In the genomic region with DNA sequence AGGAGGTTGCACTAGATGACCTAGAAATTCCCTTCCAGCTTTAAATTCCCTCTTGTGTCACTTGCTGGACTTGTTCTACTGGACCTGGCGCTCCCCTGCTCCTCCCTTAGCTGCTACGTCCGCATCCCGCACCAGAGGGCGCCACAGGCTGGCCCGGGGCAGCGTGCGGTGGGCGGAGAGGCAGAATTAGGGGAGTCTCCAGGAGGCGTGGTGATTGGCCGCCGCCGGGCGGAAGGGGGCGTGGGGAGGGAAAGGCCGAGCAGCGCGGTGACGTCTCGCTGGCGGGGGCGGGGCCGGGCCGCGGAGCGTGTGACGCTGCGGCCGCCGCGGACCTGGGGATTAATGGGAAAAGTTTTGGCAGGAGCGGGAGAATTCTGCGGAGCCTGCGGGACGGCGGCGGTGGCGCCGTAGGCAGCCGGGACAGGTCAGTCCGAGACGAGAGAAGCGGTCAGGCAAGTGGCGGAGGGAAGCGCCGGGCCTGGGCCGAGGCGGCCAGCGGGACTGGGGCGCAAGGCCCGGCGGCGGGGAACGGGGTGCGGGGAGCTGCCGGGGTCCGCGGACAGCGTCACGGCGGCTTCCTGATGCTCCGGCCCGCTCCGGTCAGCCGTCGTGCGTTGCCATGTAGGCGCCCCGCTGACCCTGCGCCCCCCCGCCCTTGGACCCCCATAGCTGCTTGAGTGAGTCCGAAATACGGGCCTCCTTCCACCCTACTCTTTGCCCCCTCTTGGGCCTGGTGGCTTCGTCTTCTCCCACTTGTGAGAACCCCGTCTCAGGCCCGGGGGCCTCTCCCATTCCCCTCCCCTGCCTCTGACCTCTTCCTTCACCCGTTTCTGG, we compare ENCODE assay signal across 1 cellular context.
TF ChIP-seq lines count a peak whose summit lies in the region.

TSS of gene PPARD (plus strand) at position 301 of the 834 bp plus-strand sequence. CDS start 68,530 bp downstream, outside the sequence.

TF ChIP-seq in HepG2, 621 proteins besides CTCF, POLR2A, EP300 and RAD21 (continued from another document and continues in another):
- TF ChIP-seq, protein P1, sequence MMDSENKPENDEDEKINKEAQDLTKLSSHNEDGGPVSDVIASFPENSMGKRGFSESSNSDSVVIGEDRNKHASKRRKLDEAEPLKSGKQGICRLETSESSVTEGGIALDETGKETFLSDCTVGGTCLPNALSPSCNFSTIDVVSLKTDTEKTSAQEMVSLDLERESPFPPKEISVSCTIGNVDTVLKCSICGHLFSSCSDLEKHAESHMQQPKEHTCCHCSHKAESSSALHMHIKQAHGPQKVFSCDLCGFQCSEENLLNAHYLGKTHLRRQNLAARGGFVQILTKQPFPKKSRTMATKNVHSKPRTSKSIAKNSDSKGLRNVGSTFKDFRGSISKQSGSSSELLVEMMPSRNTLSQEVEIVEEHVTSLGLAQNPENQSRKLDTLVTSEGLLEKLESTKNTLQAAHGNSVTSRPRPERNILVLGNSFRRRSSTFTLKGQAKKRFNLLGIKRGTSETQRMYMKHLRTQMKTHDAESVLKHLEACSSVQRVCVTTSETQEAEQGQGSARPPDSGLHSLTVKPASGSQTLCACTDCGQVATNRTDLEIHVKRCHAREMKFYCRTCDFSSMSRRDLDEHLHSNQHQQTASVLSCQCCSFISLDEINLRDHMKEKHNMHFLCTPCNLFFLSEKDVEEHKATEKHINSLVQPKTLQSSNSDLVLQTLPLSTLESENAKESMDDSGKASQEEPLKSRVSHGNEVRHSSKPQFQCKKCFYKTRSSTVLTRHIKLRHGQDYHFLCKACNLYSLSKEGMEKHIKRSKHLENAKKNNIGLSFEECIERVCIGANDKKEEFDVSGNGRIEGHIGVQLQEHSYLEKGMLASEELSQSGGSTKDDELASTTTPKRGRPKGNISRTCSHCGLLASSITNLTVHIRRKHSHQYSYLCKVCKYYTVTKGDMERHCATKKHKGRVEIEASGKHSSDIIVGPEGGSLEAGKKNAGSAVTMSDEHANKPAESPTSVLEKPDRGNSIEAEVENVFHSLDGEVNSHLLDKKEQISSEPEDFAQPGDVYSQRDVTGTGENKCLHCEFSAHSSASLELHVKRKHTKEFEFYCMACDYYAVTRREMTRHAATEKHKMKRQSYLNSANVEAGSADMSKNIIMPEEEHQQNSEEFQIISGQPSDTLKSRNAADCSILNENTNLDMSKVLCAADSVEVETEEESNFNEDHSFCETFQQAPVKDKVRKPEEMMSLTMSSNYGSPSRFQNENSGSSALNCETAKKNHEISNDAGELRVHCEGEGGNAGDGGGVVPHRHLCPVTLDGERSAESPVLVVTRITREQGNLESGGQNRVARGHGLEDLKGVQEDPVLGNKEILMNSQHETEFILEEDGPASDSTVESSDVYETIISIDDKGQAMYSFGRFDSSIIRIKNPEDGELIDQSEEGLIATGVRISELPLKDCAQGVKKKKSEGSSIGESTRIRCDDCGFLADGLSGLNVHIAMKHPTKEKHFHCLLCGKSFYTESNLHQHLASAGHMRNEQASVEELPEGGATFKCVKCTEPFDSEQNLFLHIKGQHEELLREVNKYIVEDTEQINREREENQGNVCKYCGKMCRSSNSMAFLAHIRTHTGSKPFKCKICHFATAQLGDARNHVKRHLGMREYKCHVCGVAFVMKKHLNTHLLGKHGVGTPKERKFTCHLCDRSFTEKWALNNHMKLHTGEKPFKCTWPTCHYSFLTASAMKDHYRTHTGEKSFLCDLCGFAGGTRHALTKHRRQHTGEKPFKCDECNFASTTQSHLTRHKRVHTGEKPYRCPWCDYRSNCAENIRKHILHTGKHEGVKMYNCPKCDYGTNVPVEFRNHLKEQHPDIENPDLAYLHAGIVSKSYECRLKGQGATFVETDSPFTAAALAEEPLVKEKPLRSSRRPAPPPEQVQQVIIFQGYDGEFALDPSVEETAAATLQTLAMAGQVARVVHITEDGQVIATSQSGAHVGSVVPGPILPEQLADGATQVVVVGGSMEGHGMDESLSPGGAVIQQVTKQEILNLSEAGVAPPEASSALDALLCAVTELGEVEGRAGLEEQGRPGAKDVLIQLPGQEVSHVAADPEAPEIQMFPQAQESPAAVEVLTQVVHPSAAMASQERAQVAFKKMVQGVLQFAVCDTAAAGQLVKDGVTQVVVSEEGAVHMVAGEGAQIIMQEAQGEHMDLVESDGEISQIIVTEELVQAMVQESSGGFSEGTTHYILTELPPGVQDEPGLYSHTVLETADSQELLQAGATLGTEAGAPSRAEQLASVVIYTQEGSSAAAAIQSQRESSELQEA (CRISPR knock-in tag; IDR thresholded peaks at IDR 0.05; ENCODE audit: not compliant biosample characterization) = no peak
- TF ChIP-seq, protein P2, sequence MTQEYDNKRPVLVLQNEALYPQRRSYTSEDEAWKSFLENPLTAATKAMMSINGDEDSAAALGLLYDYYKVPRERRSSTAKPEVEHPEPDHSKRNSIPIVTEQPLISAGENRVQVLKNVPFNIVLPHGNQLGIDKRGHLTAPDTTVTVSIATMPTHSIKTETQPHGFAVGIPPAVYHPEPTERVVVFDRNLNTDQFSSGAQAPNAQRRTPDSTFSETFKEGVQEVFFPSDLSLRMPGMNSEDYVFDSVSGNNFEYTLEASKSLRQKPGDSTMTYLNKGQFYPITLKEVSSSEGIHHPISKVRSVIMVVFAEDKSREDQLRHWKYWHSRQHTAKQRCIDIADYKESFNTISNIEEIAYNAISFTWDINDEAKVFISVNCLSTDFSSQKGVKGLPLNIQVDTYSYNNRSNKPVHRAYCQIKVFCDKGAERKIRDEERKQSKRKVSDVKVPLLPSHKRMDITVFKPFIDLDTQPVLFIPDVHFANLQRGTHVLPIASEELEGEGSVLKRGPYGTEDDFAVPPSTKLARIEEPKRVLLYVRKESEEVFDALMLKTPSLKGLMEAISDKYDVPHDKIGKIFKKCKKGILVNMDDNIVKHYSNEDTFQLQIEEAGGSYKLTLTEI (CRISPR knock-in tag; conservative IDR thresholded peaks at IDR 0.05) = no peak
- TF ChIP-seq TAF15 (IDR thresholded peaks at IDR 0.05; ENCODE audit: low read depth, low read length, poor library complexity, severe bottlenecking) (no peak), ZNF564 (CRISPR knock-in tag; IDR thresholded peaks at IDR 0.05) (no peak), HIVEP1 (CRISPR knock-in tag; IDR thresholded peaks at IDR 0.05) (peak; percentile 64), PRPF4 (IDR thresholded peaks at IDR 0.05; ENCODE audit: low read depth, low read length, poor library complexity, severe bottlenecking) (no peak), MED1 (CRISPR knock-in tag; IDR thresholded peaks at IDR 0.05) (peak; percentile 56), ZNF512 (CRISPR knock-in tag; IDR thresholded peaks at IDR 0.05) (no peak), NFRKB (IDR thresholded peaks at IDR 0.05) (no peak), ZHX2 (IDR thresholded peaks at IDR 0.05; ENCODE audit: low read depth) (no peak; the same call in 1 of the 2 replicates), ZHX2 (CRISPR knock-in tag; IDR thresholded peaks at IDR 0.05; ENCODE audit: borderline replicate concordance) (no peak), ZNF160 (CRISPR knock-in tag; IDR thresholded peaks at IDR 0.05) (no peak), ZNF18 (CRISPR knock-in tag; IDR thresholded peaks at IDR 0.05; ENCODE audit: insufficient replicate concordance) (peak; percentile 76)
- TF ChIP-seq, protein P3, sequence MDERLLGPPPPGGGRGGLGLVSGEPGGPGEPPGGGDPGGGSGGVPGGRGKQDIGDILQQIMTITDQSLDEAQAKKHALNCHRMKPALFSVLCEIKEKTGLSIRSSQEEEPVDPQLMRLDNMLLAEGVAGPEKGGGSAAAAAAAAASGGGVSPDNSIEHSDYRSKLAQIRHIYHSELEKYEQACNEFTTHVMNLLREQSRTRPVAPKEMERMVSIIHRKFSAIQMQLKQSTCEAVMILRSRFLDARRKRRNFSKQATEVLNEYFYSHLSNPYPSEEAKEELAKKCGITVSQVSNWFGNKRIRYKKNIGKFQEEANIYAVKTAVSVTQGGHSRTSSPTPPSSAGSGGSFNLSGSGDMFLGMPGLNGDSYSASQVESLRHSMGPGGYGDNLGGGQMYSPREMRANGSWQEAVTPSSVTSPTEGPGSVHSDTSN (CRISPR knock-in tag; IDR thresholded peaks at IDR 0.05) = no peak
- TF ChIP-seq, protein P4, sequence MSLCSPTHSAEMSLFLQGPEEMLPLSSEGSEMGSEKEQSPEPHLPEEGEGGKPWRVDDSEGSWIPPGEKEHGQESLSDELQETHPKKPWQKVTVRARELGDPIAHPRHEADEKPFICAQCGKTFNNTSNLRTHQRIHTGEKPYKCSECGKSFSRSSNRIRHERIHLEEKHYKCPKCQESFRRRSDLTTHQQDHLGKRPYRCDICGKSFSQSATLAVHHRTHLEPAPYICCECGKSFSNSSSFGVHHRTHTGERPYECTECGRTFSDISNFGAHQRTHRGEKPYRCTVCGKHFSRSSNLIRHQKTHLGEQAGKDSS (CRISPR knock-in tag; IDR thresholded peaks at IDR 0.05; ENCODE audit: borderline replicate concordance, low read depth) = peak; percentile 94; the same call in 1 of the 2 replicates
- TF ChIP-seq, protein P5, sequence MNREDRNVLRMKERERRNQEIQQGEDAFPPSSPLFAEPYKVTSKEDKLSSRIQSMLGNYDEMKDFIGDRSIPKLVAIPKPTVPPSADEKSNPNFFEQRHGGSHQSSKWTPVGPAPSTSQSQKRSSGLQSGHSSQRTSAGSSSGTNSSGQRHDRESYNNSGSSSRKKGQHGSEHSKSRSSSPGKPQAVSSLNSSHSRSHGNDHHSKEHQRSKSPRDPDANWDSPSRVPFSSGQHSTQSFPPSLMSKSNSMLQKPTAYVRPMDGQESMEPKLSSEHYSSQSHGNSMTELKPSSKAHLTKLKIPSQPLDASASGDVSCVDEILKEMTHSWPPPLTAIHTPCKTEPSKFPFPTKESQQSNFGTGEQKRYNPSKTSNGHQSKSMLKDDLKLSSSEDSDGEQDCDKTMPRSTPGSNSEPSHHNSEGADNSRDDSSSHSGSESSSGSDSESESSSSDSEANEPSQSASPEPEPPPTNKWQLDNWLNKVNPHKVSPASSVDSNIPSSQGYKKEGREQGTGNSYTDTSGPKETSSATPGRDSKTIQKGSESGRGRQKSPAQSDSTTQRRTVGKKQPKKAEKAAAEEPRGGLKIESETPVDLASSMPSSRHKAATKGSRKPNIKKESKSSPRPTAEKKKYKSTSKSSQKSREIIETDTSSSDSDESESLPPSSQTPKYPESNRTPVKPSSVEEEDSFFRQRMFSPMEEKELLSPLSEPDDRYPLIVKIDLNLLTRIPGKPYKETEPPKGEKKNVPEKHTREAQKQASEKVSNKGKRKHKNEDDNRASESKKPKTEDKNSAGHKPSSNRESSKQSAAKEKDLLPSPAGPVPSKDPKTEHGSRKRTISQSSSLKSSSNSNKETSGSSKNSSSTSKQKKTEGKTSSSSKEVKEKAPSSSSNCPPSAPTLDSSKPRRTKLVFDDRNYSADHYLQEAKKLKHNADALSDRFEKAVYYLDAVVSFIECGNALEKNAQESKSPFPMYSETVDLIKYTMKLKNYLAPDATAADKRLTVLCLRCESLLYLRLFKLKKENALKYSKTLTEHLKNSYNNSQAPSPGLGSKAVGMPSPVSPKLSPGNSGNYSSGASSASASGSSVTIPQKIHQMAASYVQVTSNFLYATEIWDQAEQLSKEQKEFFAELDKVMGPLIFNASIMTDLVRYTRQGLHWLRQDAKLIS (CRISPR knock-in tag; IDR thresholded peaks at IDR 0.05) = no peak
- TF ChIP-seq, protein P6, sequence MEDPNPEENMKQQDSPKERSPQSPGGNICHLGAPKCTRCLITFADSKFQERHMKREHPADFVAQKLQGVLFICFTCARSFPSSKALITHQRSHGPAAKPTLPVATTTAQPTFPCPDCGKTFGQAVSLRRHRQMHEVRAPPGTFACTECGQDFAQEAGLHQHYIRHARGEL (CRISPR knock-in tag; IDR thresholded peaks at IDR 0.05) = no peak
